Comparison of ENCODE assay signal across 8 cellular contexts in genomic region chr7:100538348-100538653, GRCh38. TPM values are rescaled to one million over a fixed set of nuclear protein-coding genes. Genes with fewer than 3 reads are reported as not detected.
A peak's percentile ranks its signal among the peaks of the same experiment; 100 is the strongest.
DNase-seq lines count a peak whose midpoint lies in the region; TF ChIP-seq lines count a peak whose summit lies in the region.

No MANE protein-coding gene starts in this region.

- intact Hi-C loops in PC-9 (cut with micrococcal nuclease; ENCODE audit: unreplicated experiment) (loop anchor here (2.0 kb wide), 1 partner anchor 44 kb away; no protein-coding TSS in a partner anchor), head of caudate nucleus (cut with DNase I) (no loop called here)

- H3K27ac ChIP-seq in PC-9: peak overlapping the region; percentile 42
- peak overlapping the region; percentile 63 for H3K27ac ChIP-seq in rectal smooth muscle tissue (ENCODE audit: low read depth, low read length)

- peaks cover 19% of the 10 kb centered on the region for H3F3A ChIP-seq in PC-9 (ENCODE audit: insufficient read depth, low read depth)

- no peaks in the 10 kb centered on the region for H3K9me3 ChIP-seq in PC-9 (ENCODE audit: insufficient read depth, low read depth)

- peak overlapping the region; percentile 79 for H2AFZ ChIP-seq in PC-9

- H3K4me3 ChIP-seq in GM12864 (ENCODE audit: low read depth, low read length) (peak overlapping the region; percentile 54), PC-9 (peak overlapping the region; percentile 56), epithelial cell of esophagus (ENCODE audit: low read length) (peak overlapping the region; percentile 49), rectal smooth muscle tissue (ENCODE audit: low read length) (peak overlapping the region; percentile 75)

- H3K4me1 ChIP-seq in PC-9 (replicated peaks; ENCODE audit: insufficient read depth) (peaks cover 39% of the 10 kb centered on the region), rectal smooth muscle tissue (ENCODE audit: control insufficient read depth, insufficient read depth, low read length) (peaks cover 6% of the 10 kb centered on the region)

- BruUV-seq in PC-9 (replicated peaks; lab: Mats Ljungman, UMichigan): TSS peak; percentile 59

- H3K9me2 ChIP-seq in PC-9 (ENCODE audit: insufficient read depth): no peaks in the 10 kb centered on the region

- H3K27me3 ChIP-seq in PC-9 (ENCODE audit: insufficient read depth, low read depth): no peaks in the 10 kb centered on the region
- H3K27me3 ChIP-seq in rectal smooth muscle tissue (ENCODE audit: control insufficient read depth, insufficient read depth, low read length): no peaks in the 10 kb centered on the region

- DNase-seq in GM12864 (ENCODE audit: low read depth): no peak
- no peak for DNase-seq in PC-9
- no peak for DNase-seq in epithelial cell of esophagus (ENCODE audit: low read depth)
- no peak for DNase-seq in Ammon's horn (ENCODE audit: low spot score)
- no peak for DNase-seq in germinal center (ENCODE audit: low spot score)
- no peak for DNase-seq in head of caudate nucleus
- DNase-seq in SKM-1 (lab: John Stamatoyannopoulos, UW; ENCODE audit: unreplicated experiment): no peak

- no peaks in the 10 kb centered on the region for H4K20me1 ChIP-seq in PC-9 (ENCODE audit: insufficient read depth)

- no peaks in the 10 kb centered on the region for H3K36me3 ChIP-seq in PC-9 (ENCODE audit: low read depth)
- no peaks in the 10 kb centered on the region for H3K36me3 ChIP-seq in rectal smooth muscle tissue (ENCODE audit: control insufficient read depth, insufficient read depth, low read length)

- CTCF ChIA-PET in PC-9 (lab: Charles Lee): interaction anchor here (1.1 kb wide), 1 partner anchor 22 kb away, joined by 3 read pairs; no protein-coding TSS in a partner anchor

- peaks cover 37% of the 10 kb centered on the region for H3K79me2 ChIP-seq in PC-9 (ENCODE audit: low read depth)

- H3K4me2 ChIP-seq in PC-9: peak overlapping the region; percentile 96

- TF ChIP-seq CTCF in GM12864 (IDR thresholded peaks at IDR 0.05; ENCODE audit: low read depth, low read length, missing control alignments) (no peak), PC-9 (conservative IDR thresholded peaks at IDR 0.05) (no peak), epithelial cell of esophagus (IDR thresholded peaks at IDR 0.05; ENCODE audit: insufficient read depth, low read depth, low read length, missing control alignments) (no peak)

- POLR2A ChIA-PET in PC-9 (lab: Charles Lee; ENCODE audit: unreplicated experiment): interaction anchor here (0.5 to 0.7 kb wide), 4 partner anchors 46 to 1034 kb away, joined by 3 to 6 read pairs (median 4); partner anchors contain the start of gene ZKSCAN5

- H3K9ac ChIP-seq in rectal smooth muscle tissue (ENCODE audit: low read length): no peak overlapping the region

RNA-seq across cellular contexts. Expression of gene AGFG2, which starts 0.7 kb away (rescaled TPM):
- 30.4 and 35.2 TPM in 2 replicates for total RNA-seq in PC-9 (2021)

RNA-seq across cellular contexts. Expression of gene SAP25, which starts 35.4 kb away (rescaled TPM):
- total RNA-seq in PC-9 (2021): 11.0 and 15.3 TPM in 2 replicates

RNA-seq across cellular contexts. Expression of gene LRCH4, which starts 47.6 kb away (rescaled TPM):
- 86.6 and 89.6 TPM in 2 replicates for total RNA-seq in PC-9 (2021)

RNA-seq across cellular contexts. Expression of gene FBXO24, which starts 47.8 kb away (rescaled TPM):
- total RNA-seq in PC-9 (2021): 2.7 and 4.6 TPM in 2 replicates

RNA-seq across cellular contexts. Expression of gene NYAP1, which starts 54.6 kb away (rescaled TPM):
- total RNA-seq in PC-9 (2021): 1.3 and 1.9 TPM in 2 replicates
